In the genomic region with DNA sequence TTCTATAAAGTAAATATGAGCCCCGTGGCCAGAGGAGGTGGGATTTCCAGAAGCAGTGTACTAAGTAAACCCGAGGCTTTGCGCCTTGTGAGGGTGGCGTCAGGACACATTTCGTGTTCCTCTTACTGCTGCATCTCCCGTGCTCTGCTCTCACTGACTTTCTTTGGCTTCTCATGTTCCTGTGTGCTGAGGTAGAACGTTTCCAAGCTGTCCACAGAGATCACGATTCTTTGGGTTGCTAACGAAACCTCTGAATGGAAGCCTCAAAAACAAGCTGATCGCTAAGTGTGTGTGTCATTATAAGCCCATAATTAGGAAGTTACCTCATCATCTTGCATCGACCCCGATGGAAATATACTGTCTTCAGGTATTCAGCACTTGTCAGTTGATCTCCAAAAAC, we compare ENCODE assay signal across 11 cellular contexts.
A peak's percentile ranks its signal among the peaks of the same experiment; 100 is the strongest.
DNase-seq lines count a peak whose midpoint lies in the region; ATAC-seq, FAIRE-seq and TF ChIP-seq lines count a peak whose summit lies in the region.
"Had no signal": no experiment of that assay in that cellular context is flagged by ENCODE, and none has a peak within 500 bp of the region (broad histone marks: within the 10 kb centered on the region; RNA-seq: fewer than 3 reads in every experiment).

No MANE protein-coding gene starts in this region.

- DNase-seq in activated T-cell treated with anti-CD3 and anti-CD28 coated beads, Interleukin-2, amount 50 U/mL, for 24 hours, result no peak
- DNase-seq in memory B cell (ENCODE audit: low spot score in 2 of 2) (no peak), NCI-H345 treated with DMSO at 0.1 percent for 48 hours (lab: John Stamatoyannopoulos, UW; ENCODE audit: unreplicated experiment) (no peak), D721Med (ENCODE audit: insufficient read length, low spot score) (no peak)
- no peak for DNase-seq in stimulated activated CD8-positive, alpha-beta memory T cell treated with anti-CD3 and anti-CD28 coated beads, Interleukin-4, amount 100 ng/mL, for 48 hours
- DNase-seq: activated CD8-positive, alpha-beta memory T cell treated with anti-CD3 and anti-CD28 coated beads for 24 hours; left colon; NCI-H2171 had no signal

- ATAC-seq in memory B cell (ENCODE audit: low read depth) (peak; percentile 22), GM18867 (IDR thresholded peaks at IDR 0.05; ENCODE audit: unreplicated experiment) (no peak)

- peaks cover 99% of the 10 kb centered on the region for H3K4me1 Mint-ChIP-seq in activated T-cell treated with anti-CD3 and anti-CD28 coated beads, Interleukin-2, amount 50 U/mL, for 24 hours (ENCODE audit: low read depth)
- H3K4me1 Mint-ChIP-seq in memory B cell, result peaks cover 68% of the 10 kb centered on the region

- no peaks in the 10 kb centered on the region for H4K20me1 ChIP-seq in BLaER1 treated with 17β-estradiol and CSF1 and Interleukin-3, amounts not matched to agents 10 nM and 100 nM

- no peak for FAIRE-seq in D721Med (lab: Jason Lieb, UNC)

- no peaks in the 10 kb centered on the region for H3K36me3 ChIP-seq in BLaER1 treated with 17β-estradiol and CSF1 and Interleukin-3, amounts not matched to agents 10 nM and 100 nM
- no peaks in the 10 kb centered on the region for H3K36me3 ChIP-seq in HEK293 (ENCODE audit: control insufficient read depth in 2 of 2, insufficient read depth in 1 of 2, low read length in 2 of 2)

- no peaks in the 10 kb centered on the region for H3K9me3 Mint-ChIP-seq in activated T-cell treated with anti-CD3 and anti-CD28 coated beads, Interleukin-2, amount 50 U/mL, for 24 hours
- H3K9me3 Mint-ChIP-seq in memory B cell, result no peaks in the 10 kb centered on the region

- H3K27ac ChIP-seq in BLaER1 treated with 17β-estradiol and CSF1 and Interleukin-3, amounts not matched to agents 10 nM and 100 nM, result peak overlapping the region in 9 of 11 experiments; percentile 2 to 56 (median 38); a peak in 15 of 22 replicates
- peak overlapping the region; percentile 21; the same call in 1 of the 2 replicates for H3K27ac ChIP-seq in HEK293 (ENCODE audit: extremely low read depth, low read depth, low read length)

- POLR2A ChIA-PET in HEK293 (lab: Yijun Ruan, JAX), result interaction anchor here (1.7 kb wide), 1 partner anchor 16 kb away, joined by 5 read pairs; no protein-coding TSS in a partner anchor

- peak overlapping the region; percentile 77 for H3K4me3 Mint-ChIP-seq in activated T-cell treated with anti-CD3 and anti-CD28 coated beads, Interleukin-2, amount 50 U/mL, for 24 hours
- H3K4me3 Mint-ChIP-seq in memory B cell, result peak overlapping the region; percentile 75

- TF ChIP-seq CTCF in HEK293 (tag by site-specific recombination; IDR thresholded peaks at IDR 0.05) (no peak), D721Med (IDR thresholded peaks at IDR 0.05; ENCODE audit: insufficient read depth, missing control alignments) (no peak)

- no peaks in the 10 kb centered on the region for H3K9me3 ChIP-seq in BLaER1 treated with 17β-estradiol and CSF1 and Interleukin-3, amounts not matched to agents 10 nM and 100 nM (replicated peaks in 1 of 11)
- no peaks in the 10 kb centered on the region for H3K9me3 ChIP-seq in HEK293 (ENCODE audit: control insufficient read depth, insufficient read depth, low read depth, low read length)

- no peaks in the 10 kb centered on the region for H3K27me3 Mint-ChIP-seq in activated T-cell treated with anti-CD3 and anti-CD28 coated beads, Interleukin-2, amount 50 U/mL, for 24 hours
- no peaks in the 10 kb centered on the region for H3K27me3 Mint-ChIP-seq in memory B cell

- peak overlapping the region in 8 of 11 experiments; percentile 32 to 62 (median 42); a peak in 12 of 22 replicates for H3K9ac ChIP-seq in BLaER1 treated with 17β-estradiol and CSF1 and Interleukin-3, amounts not matched to agents 10 nM and 100 nM

- peak overlapping the region; percentile 93 for H3K27ac Mint-ChIP-seq in activated T-cell treated with anti-CD3 and anti-CD28 coated beads, Interleukin-2, amount 50 U/mL, for 24 hours
- H3K27ac Mint-ChIP-seq in memory B cell, result peak overlapping the region; percentile 78

- H3K4me3 ChIP-seq in BLaER1 treated with 17β-estradiol and CSF1 and Interleukin-3, amounts not matched to agents 10 nM and 100 nM, result peak overlapping the region in 4 of 10 experiments; percentile 1 to 25 (median 12); a peak in 5 of 20 replicates
- H3K4me3 ChIP-seq in HEK293 (ENCODE audit: low read depth, low read length), result no peak overlapping the region

- H3K27me3 ChIP-seq in BLaER1 treated with 17β-estradiol and CSF1 and Interleukin-3, amounts not matched to agents 10 nM and 100 nM, result no peaks in the 10 kb centered on the region

- H3K36me3 Mint-ChIP-seq in activated T-cell treated with anti-CD3 and anti-CD28 coated beads, Interleukin-2, amount 50 U/mL, for 24 hours (ENCODE audit: low read depth), result no peaks in the 10 kb centered on the region
- H3K36me3 Mint-ChIP-seq in memory B cell, result no peaks in the 10 kb centered on the region

- H3K4me2 ChIP-seq in BLaER1 treated with 17β-estradiol and CSF1 and Interleukin-3, amounts not matched to agents 10 nM and 100 nM, result peak overlapping the region; percentile 63 to 87 (median 83)

- CTCF ChIA-PET in HEK293 (lab: Yijun Ruan, JAX), result interaction anchor here (0.5 to 1.1 kb wide), 4 partner anchors 15 to 1469 kb away, joined by 3 to 4 read pairs (median 4); no protein-coding TSS in a partner anchor

- peaks cover 65 to 79% (median 70%) of the 10 kb centered on the region in 10 experiments for H3K4me1 ChIP-seq in BLaER1 treated with 17β-estradiol and CSF1 and Interleukin-3, amounts not matched to agents 10 nM and 100 nM
- peaks cover 73% of the 10 kb centered on the region for H3K4me1 ChIP-seq in HEK293 (ENCODE audit: control insufficient read depth, insufficient read depth, low read length)

TF ChIP-seq in HEK293, 187 proteins besides CTCF, POLR2A, EP300 and RAD21 (continues in another document):
- TF ChIP-seq ZBTB48 (tag by site-specific recombination; IDR thresholded peaks at IDR 0.05), result no peak
- TF ChIP-seq PRDM1 (tag by site-specific recombination; IDR thresholded peaks at IDR 0.05), result 0 out of 2 replicates have a peak, but pooled peaks have one; percentile 46
- TF ChIP-seq, protein P1, sequence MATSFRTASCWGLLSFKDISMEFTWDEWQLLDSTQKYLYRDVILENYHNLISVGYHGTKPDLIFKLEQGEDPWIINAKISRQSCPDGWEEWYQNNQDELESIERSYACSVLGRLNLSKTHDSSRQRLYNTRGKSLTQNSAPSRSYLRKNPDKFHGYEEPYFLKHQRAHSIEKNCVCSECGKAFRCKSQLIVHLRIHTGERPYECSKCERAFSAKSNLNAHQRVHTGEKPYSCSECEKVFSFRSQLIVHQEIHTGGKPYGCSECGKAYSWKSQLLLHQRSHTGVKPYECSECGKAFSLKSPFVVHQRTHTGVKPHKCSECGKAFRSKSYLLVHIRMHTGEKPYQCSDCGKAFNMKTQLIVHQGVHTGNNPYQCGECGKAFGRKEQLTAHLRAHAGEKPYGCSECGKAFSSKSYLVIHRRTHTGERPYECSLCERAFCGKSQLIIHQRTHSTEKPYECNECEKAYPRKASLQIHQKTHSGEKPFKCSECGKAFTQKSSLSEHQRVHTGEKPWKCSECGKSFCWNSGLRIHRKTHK (tag by site-specific recombination; IDR thresholded peaks at IDR 0.05), result no peak
- no peak for TF ChIP-seq TCF7L2 (IDR thresholded peaks at IDR 0.05; ENCODE audit: borderline replicate concordance, low read depth, low read length)
- TF ChIP-seq ZNF19 (tag by site-specific recombination; IDR thresholded peaks at IDR 0.05; ENCODE audit: low read depth), result no peak
- TF ChIP-seq ZNF24 (tag by site-specific recombination; IDR thresholded peaks at IDR 0.05), result no peak
- TF ChIP-seq, protein P2, sequence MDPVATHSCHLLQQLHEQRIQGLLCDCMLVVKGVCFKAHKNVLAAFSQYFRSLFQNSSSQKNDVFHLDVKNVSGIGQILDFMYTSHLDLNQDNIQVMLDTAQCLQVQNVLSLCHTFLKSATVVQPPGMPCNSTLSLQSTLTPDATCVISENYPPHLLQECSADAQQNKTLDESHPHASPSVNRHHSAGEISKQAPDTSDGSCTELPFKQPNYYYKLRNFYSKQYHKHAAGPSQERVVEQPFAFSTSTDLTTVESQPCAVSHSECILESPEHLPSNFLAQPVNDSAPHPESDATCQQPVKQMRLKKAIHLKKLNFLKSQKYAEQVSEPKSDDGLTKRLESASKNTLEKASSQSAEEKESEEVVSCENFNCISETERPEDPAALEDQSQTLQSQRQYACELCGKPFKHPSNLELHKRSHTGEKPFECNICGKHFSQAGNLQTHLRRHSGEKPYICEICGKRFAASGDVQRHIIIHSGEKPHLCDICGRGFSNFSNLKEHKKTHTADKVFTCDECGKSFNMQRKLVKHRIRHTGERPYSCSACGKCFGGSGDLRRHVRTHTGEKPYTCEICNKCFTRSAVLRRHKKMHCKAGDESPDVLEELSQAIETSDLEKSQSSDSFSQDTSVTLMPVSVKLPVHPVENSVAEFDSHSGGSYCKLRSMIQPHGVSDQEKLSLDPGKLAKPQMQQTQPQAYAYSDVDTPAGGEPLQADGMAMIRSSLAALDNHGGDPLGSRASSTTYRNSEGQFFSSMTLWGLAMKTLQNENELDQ (tag by site-specific recombination; IDR thresholded peaks at IDR 0.05; ENCODE audit: low read depth), result no peak
- 0 out of 2 replicates have a peak, but pooled peaks have one; percentile 20 for TF ChIP-seq ZNF2 (tag by site-specific recombination; IDR thresholded peaks at IDR 0.05)
- TF ChIP-seq ZEB2 (tag by site-specific recombination; IDR thresholded peaks at IDR 0.05), result 0 out of 2 replicates have a peak, but pooled peaks have one; percentile 12
- TF ChIP-seq, protein P3, sequence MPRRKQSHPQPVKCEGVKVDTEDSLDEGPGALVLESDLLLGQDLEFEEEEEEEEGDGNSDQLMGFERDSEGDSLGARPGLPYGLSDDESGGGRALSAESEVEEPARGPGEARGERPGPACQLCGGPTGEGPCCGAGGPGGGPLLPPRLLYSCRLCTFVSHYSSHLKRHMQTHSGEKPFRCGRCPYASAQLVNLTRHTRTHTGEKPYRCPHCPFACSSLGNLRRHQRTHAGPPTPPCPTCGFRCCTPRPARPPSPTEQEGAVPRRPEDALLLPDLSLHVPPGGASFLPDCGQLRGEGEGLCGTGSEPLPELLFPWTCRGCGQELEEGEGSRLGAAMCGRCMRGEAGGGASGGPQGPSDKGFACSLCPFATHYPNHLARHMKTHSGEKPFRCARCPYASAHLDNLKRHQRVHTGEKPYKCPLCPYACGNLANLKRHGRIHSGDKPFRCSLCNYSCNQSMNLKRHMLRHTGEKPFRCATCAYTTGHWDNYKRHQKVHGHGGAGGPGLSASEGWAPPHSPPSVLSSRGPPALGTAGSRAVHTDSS (tag by site-specific recombination; IDR thresholded peaks at IDR 0.05), result no peak
- TF ChIP-seq ZNF184 (tag by site-specific recombination; IDR thresholded peaks at IDR 0.05), result no peak
- no peak for TF ChIP-seq OSR2 (tag by site-specific recombination; IDR thresholded peaks at IDR 0.05)
- TF ChIP-seq ZNF701 (tag by site-specific recombination; IDR thresholded peaks at IDR 0.05), result no peak
- no peak for TF ChIP-seq KLF1 (tag by site-specific recombination; IDR thresholded peaks at IDR 0.05)
- peak; percentile 42; the same call in 1 of the 2 replicates for TF ChIP-seq ZNF335 (tag by site-specific recombination; conservative IDR thresholded peaks at IDR 0.05)
